In the genomic region with DNA sequence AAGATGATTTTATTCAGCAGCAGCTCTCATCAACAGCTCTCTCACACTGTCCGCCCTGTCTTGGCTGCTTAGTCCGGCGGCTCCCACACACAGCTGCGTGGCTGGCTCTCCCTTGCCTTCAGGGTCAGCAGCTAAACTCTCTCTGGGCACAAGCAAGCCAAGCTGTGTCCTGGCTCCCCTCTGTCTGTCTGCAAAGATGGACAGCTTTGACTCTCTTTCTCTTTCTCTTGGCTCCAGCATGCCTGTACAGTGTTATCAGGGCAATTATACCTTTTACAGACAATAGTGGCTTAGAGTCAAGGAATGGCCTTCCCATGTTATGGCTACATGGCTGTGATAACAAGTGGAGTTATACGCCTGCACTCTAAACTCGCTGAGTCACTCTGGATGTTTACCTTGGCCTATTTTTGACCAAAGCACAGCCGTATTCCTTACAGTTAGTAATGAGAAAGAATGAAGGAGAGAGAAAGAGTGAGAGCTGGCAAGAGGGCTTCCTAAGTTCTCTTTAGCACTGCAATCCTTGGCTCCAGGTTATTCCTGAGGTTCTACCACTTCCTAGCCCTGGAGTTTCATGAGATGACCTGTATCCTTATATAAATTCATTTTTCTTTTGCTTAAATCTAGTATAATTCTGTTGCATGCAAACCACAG, we compare ENCODE assay signal across 11 cellular contexts. TPM values are rescaled to one million over a fixed set of nuclear protein-coding genes. Genes with fewer than 3 reads are reported as not detected.
A peak's percentile ranks its signal among the peaks of the same experiment; 100 is the strongest.
DNase-seq lines count a peak whose midpoint lies in the region; ATAC-seq and TF ChIP-seq lines count a peak whose summit lies in the region.
"Had no signal": no experiment of that assay in that cellular context is flagged by ENCODE, and none has a peak within 500 bp of the region (broad histone marks: within the 10 kb centered on the region; RNA-seq: fewer than 3 reads in every experiment).

No MANE protein-coding gene starts in this region.

- H3K9me3 ChIP-seq in heart left ventricle, result peaks cover 0 to 11% (median 0%) of the 10 kb centered on the region in 12 donors

- H3K36me3 Mint-ChIP-seq in activated CD8-positive, alpha-beta T cell treated with anti-CD3 and anti-CD28 coated beads, Interleukin-2, amount 10 ng/mL, durations not matched to agents 7 days and 5 days (ENCODE audit: low read depth), result no peaks in the 10 kb centered on the region

- no peaks in the 10 kb centered on the region for H3K27me3 ChIP-seq in heart left ventricle

- no peak for TF ChIP-seq POLR2A in heart left ventricle (IDR thresholded peaks at IDR 0.05)

- WGBS in heart left ventricle, 4 donors, result 35 to 52% (median 50%) methylated on average over 7 of the region's 7 CpGs

- H3K36me3 ChIP-seq in heart left ventricle, result no peaks in the 10 kb centered on the region

- CTCF ChIA-PET in activated CD8-positive, alpha-beta T cell treated with anti-CD3 and anti-CD28 coated beads, Interleukin-2, amount 10 ng/mL, durations not matched to agents 7 days and 5 days (lab: Charles Lee), result no interaction called here

- no peaks in the 10 kb centered on the region for H3K4me1 Mint-ChIP-seq in activated CD8-positive, alpha-beta T cell treated with anti-CD3 and anti-CD28 coated beads, Interleukin-2, amount 10 ng/mL, durations not matched to agents 7 days and 5 days (ENCODE audit: low read depth)

- H3K4me1 ChIP-seq in heart left ventricle, result peaks cover 0 to 26% (median 1%) of the 10 kb centered on the region in 12 donors

- H3K9me3 Mint-ChIP-seq in activated CD8-positive, alpha-beta T cell treated with anti-CD3 and anti-CD28 coated beads, Interleukin-2, amount 10 ng/mL, durations not matched to agents 7 days and 5 days (ENCODE audit: insufficient read depth), result no peaks in the 10 kb centered on the region

- no peak for TF ChIP-seq CTCF in heart left ventricle (IDR thresholded peaks at IDR 0.05)

- intact Hi-C loops in heart left ventricle (cut with DNase I), result no loop called here

- H3K4me3 ChIP-seq in heart left ventricle, result peak overlapping the region in 1 of 12 donors; percentile 26

- H3K4me3 Mint-ChIP-seq in activated CD8-positive, alpha-beta T cell treated with anti-CD3 and anti-CD28 coated beads, Interleukin-2, amount 10 ng/mL, durations not matched to agents 7 days and 5 days, result no peak overlapping the region

- H3K27ac Mint-ChIP-seq in activated CD8-positive, alpha-beta T cell treated with anti-CD3 and anti-CD28 coated beads, Interleukin-2, amount 10 ng/mL, durations not matched to agents 7 days and 5 days, result no peak overlapping the region

- peak overlapping the region in 10 of 12 donors; percentile 13 to 72 (median 30) for H3K27ac ChIP-seq in heart left ventricle

- no peaks in the 10 kb centered on the region for H3K27me3 Mint-ChIP-seq in activated CD8-positive, alpha-beta T cell treated with anti-CD3 and anti-CD28 coated beads, Interleukin-2, amount 10 ng/mL, durations not matched to agents 7 days and 5 days (ENCODE audit: low read depth)

- POLR2A ChIA-PET in activated CD8-positive, alpha-beta T cell treated with anti-CD3 and anti-CD28 coated beads, Interleukin-2, amount 10 ng/mL, durations not matched to agents 7 days and 5 days (lab: Charles Lee), result no interaction called here

- peak; percentile 88 for DNase-seq in EH (ENCODE audit: low read depth)
- DNase-seq in SK-N-DZ (ENCODE audit: low spot score), result peak; percentile 2
- DNase-seq in heart left ventricle, result peak in 4 of 5 donors; percentile 47 to 71 (median 55)
- DNase-seq in pulmonary artery endothelial cell (ENCODE audit: low read depth, low spot score), result peak; percentile 76
- DNase-seq in activated CD8-positive, alpha-beta T cell treated with anti-CD3 and anti-CD28 coated beads, Interleukin-2, amount 10 ng/mL, durations not matched to agents 7 days and 5 days, result no peak
- DNase-seq in activated CD4-positive, alpha-beta T cell treated with anti-CD3 and anti-CD28 coated beads, Interleukin-2, amount 50 U/mL, for 48 hours, result no peak
- DNase-seq in NCI-H748 (lab: John Stamatoyannopoulos, UW; ENCODE audit: unreplicated experiment), result no peak
- DNase-seq: activated CD4-positive, alpha-beta T cell treated with anti-CD3 and anti-CD28 coated beads, Interleukin-2, amount 50 U/mL, for 4 hours; NCI-H1694 treated with DMSO at 0.1 percent for 48 hours; stimulated activated CD4-positive, alpha-beta T cell treated with anti-CD3 and anti-CD28 coated beads, Interleukin-2, amount 100 ng/mL, for 24 hours had no signal

- ATAC-seq in heart left ventricle (peak; percentile 76 to 88 (median 86)), HG02981 (IDR thresholded peaks at IDR 0.05; ENCODE audit: unreplicated experiment) (no peak)
- ATAC-seq in activated CD8-positive, alpha-beta T cell treated with anti-CD3 and anti-CD28 coated beads, Interleukin-2, amount 10 ng/mL, durations not matched to agents 7 days and 5 days, result no peak

RNA-seq across cellular contexts. Expression of a gene that starts 59.9 kb away (rescaled TPM):
- polyA plus RNA-seq in SK-N-DZ (2014; cell fraction: cytosol; rRNA removed), result 3.7 and 3.8 TPM in 2 replicates
- 4.6 and 6.5 TPM in 2 replicates for polyA plus RNA-seq in SK-N-DZ (2014; cell fraction: nucleus; rRNA removed)
- total RNA-seq in heart left ventricle (1 to 10 TPM in 4 of 9 donors, under 1 TPM in 5; 0.39 to 1.7 (median 0.99) TPM), pulmonary artery endothelial cell (0.46 and 0.95 TPM in 2 replicates)
- polyA plus RNA-seq in heart left ventricle, result under 1 TPM; 0.19 to 0.30 TPM
- total RNA-seq in activated CD8-positive, alpha-beta T cell treated with anti-CD3 and anti-CD28 coated beads, Interleukin-2, amount 10 ng/mL, durations not matched to agents 7 days and 5 days, result under 1 TPM; 0.50 TPM

Comparison
In these comparisons a context has a peak if more than half of its experiments do, and no peak if none do; other contexts are left out.
1. DNase-seq: peak in EH (single experiment), SK-N-DZ (single experiment), heart left ventricle (4 of 5) and pulmonary artery endothelial cell (single experiment); none in activated CD8-positive, alpha-beta T cell treated with anti-CD3 and anti-CD28 coated beads, Interleukin-2, amount 10 ng/mL, durations not matched to agents 7 days and 5 days (single experiment), activated CD4-positive, alpha-beta T cell treated with anti-CD3 and anti-CD28 coated beads, Interleukin-2, amount 50 U/mL, for 48 hours (0 of 2) and NCI-H748 (single experiment).
2. ATAC-seq: peak in heart left ventricle (4 of 4); none in activated CD8-positive, alpha-beta T cell treated with anti-CD3 and anti-CD28 coated beads, Interleukin-2, amount 10 ng/mL, durations not matched to agents 7 days and 5 days (single experiment) and HG02981 (single experiment).